Comparison of ENCODE assay signal across 14 cellular contexts in genomic region chr7:6252310-6252709, GRCh38. TPM values are rescaled to one million over a fixed set of nuclear protein-coding genes. Genes with fewer than 3 reads are reported as not detected.
DNase-seq lines count a peak whose midpoint lies in the region; ATAC-seq and TF ChIP-seq lines count a peak whose summit lies in the region.
"Had no signal": no experiment of that assay in that cellular context is flagged by ENCODE, and none has a peak within 500 bp of the region (broad histone marks: within the 10 kb centered on the region; RNA-seq: fewer than 3 reads in every experiment).

No MANE protein-coding gene starts in this region.

- TF ChIP-seq RAD21 in Ishikawa (IDR thresholded peaks at IDR 0.05; ENCODE audit: low read depth), result no peak

- H3K27ac ChIP-seq in mesodermal cell (ENCODE audit: low read depth, low read length, severe bottlenecking) (peak overlapping the region; percentile 65), upper lobe of left lung (no peak overlapping the region)

- no peak overlapping the region for H3K4me3 ChIP-seq in cardiac fibroblast (replicated peaks in 1 of 2; ENCODE audit: low read depth in 2 of 2, low read length in 2 of 2)
- H3K4me3 ChIP-seq in mesodermal cell (ENCODE audit: extremely low read depth, insufficient read depth, low read length, poor library complexity, severe bottlenecking), result no peak overlapping the region
- H3K4me3 ChIP-seq in upper lobe of left lung, result peak overlapping the region in 1 of 4 donors; percentile 4
- H3K4me3 ChIP-seq: skin epidermis had no signal

- no peaks in the 10 kb centered on the region for H3K36me3 ChIP-seq in mesodermal cell (ENCODE audit: control insufficient read depth, insufficient read depth, low read length)
- H3K36me3 ChIP-seq in upper lobe of left lung, result no peaks in the 10 kb centered on the region

- TF ChIP-seq POLR2A in upper lobe of left lung (IDR thresholded peaks at IDR 0.05), result no peak

- ATAC-seq in GM21786 (IDR thresholded peaks at IDR 0.05; ENCODE audit: unreplicated experiment), result no peak
- ATAC-seq in upper lobe of left lung (ENCODE audit: low FRiP score in 2 of 2), result no peak
- ATAC-seq: activated naive CD8-positive, alpha-beta T cell treated with anti-CD3 and anti-CD28 coated beads, Interleukin-2, amount 50 U/mL, for 24 hours had no signal

- H3K9me3 ChIP-seq in mesodermal cell (ENCODE audit: control insufficient read depth, low read length), result no peaks in the 10 kb centered on the region
- no peaks in the 10 kb centered on the region for H3K9me3 ChIP-seq in upper lobe of left lung

- H3K4me1 ChIP-seq in mesodermal cell (ENCODE audit: control insufficient read depth, insufficient read depth, low read length, poor library complexity, severe bottlenecking) (peaks cover 30% of the 10 kb centered on the region), upper lobe of left lung (peaks cover 14 to 31% (median 20%) of the 10 kb centered on the region in 4 donors)

- TF ChIP-seq EP300 in Ishikawa (IDR thresholded peaks at IDR 0.05; ENCODE audit: borderline replicate concordance) (no peak), upper lobe of left lung (IDR thresholded peaks at IDR 0.05) (no peak)

- 80% methylated on average over 1 of the region's 5 CpGs; no CpG with 5 or more reads in 1 of the 2 experiments for WGBS in mesodermal cell (ENCODE audit: insufficient coverage in 2 of 2), 2 experiments
- WGBS in upper lobe of left lung, 2 donors, result 58 to 62% methylated on average over 5 of the region's 5 CpGs

- DNase-seq in A172 (ENCODE audit: low spot score) (peak; percentile 85), cardiac fibroblast (ENCODE audit: low read depth in 2 of 2) (peak; percentile 67 to 87), mesenteric fat pad (ENCODE audit: low spot score) (no peak), upper lobe of left lung (no peak)
- no peak for DNase-seq in stimulated activated CD4-positive, alpha-beta T cell treated with anti-CD3 and anti-CD28 coated beads, Interleukin-4, amount 100 ng/mL, for 24 hours
- DNase-seq: activated CD8-positive, alpha-beta memory T cell treated with anti-CD3 and anti-CD28 coated beads, Interleukin-2, amount 50 U/mL, for 4 hours; activated naive CD8-positive, alpha-beta T cell treated with anti-CD3 and anti-CD28 coated beads, Interleukin-2, amount 50 U/mL, for 24 hours; endodermal cell; MM.1S; trophoblast cell had no signal

- TF ChIP-seq CTCF in cardiac fibroblast (IDR thresholded peaks at IDR 0.05; ENCODE audit: low read depth, low read length) (no peak), upper lobe of left lung (IDR thresholded peaks at IDR 0.05) (no peak)

- no peaks in the 10 kb centered on the region for H3K27me3 ChIP-seq in upper lobe of left lung

TF ChIP-seq in Ishikawa, 13 proteins besides CTCF, POLR2A, EP300 and RAD21:
- no peak for TF ChIP-seq TEAD4 (IDR thresholded peaks at IDR 0.05)
- 0 out of 2 replicates have a peak, but pooled peaks have one; percentile 7 for TF ChIP-seq FOXM1 (IDR thresholded peaks at IDR 0.05; ENCODE audit: borderline replicate concordance, low read depth)
- no peak for TF ChIP-seq YY1 (IDR thresholded peaks at IDR 0.05; ENCODE audit: low read depth)
- TF ChIP-seq NFIC (IDR thresholded peaks at IDR 0.05), result no peak

RNA-seq across cellular contexts. Expression of gene CYTH3, which starts 20.1 kb away (rescaled TPM):
- 34.8 and 50.7 TPM in 2 replicates for total RNA-seq in A172 (2014; rRNA removed; shearing (Covaris generic))
- polyA plus RNA-seq in mesodermal cell (2013, experiment 1 of 2), result 19.2 TPM
- 17.6 TPM for polyA plus RNA-seq in mesodermal cell (2013, experiment 2 of 2)
- total RNA-seq in mesenteric fat pad, result 36.1 TPM
- 10 to 100 TPM; 24.2 to 76.5 (median 32.9) TPM for total RNA-seq in upper lobe of left lung

Comparison
In these comparisons a context has a peak if more than half of its experiments do, and no peak if none do; other contexts are left out.
1. DNase-seq: peak in A172 (single experiment) and cardiac fibroblast (2 of 2); none in mesenteric fat pad (single experiment), stimulated activated CD4-positive, alpha-beta T cell treated with anti-CD3 and anti-CD28 coated beads, Interleukin-4, amount 100 ng/mL, for 24 hours (single experiment) and upper lobe of left lung (0 of 2).